In genomic region chr9:108347463-108348153, GRCh38 we compare ENCODE assay signal across 33 cellular contexts.
"Had no signal": no experiment of that assay in that cellular context is flagged by ENCODE, and none has a peak within 500 bp of the region (broad histone marks: within the 10 kb centered on the region; RNA-seq: fewer than 3 reads in every experiment).

No MANE protein-coding gene starts in this region.

- ATAC-seq: activated naive CD8-positive, alpha-beta T cell treated with anti-CD3 and anti-CD28 coated beads, Interleukin-2, amount 50 U/mL, for 24 hours; Right ventricle myocardium inferior had no signal

- H3K4me3 Mint-ChIP-seq: activated B cell treated with CpG ODN at 0.5 μM for 24 hours; activated CD4-positive, alpha-beta memory T cell treated with anti-CD3 and anti-CD28 coated beads for 36 hours; activated naive CD4-positive, alpha-beta T cell treated with anti-CD3 and anti-CD28 coated beads, Interleukin-2, amount 10 ng/mL, durations not matched to agents 7 days and 5 days; activated naive CD8-positive, alpha-beta T cell; activated naive CD8-positive, alpha-beta T cell treated with anti-CD3 and anti-CD28 coated beads, Interleukin-2, amount 50 U/mL, for 24 hours; central memory CD8-positive, alpha-beta T cell had no signal

- H3K27me3 ChIP-seq: brain microvascular endothelial cell had no signal

- H3K27me3 Mint-ChIP-seq: activated CD4-positive, alpha-beta memory T cell treated with anti-CD3 and anti-CD28 coated beads for 36 hours; activated naive CD4-positive, alpha-beta T cell treated with anti-CD3 and anti-CD28 coated beads, Interleukin-2, amount 10 ng/mL, durations not matched to agents 7 days and 5 days; activated naive CD8-positive, alpha-beta T cell; activated naive CD8-positive, alpha-beta T cell treated with anti-CD3 and anti-CD28 coated beads, Interleukin-2, amount 50 U/mL, for 24 hours; central memory CD8-positive, alpha-beta T cell had no signal

- H3K27ac Mint-ChIP-seq: activated B cell treated with CpG ODN at 0.5 μM for 24 hours; activated CD4-positive, alpha-beta memory T cell treated with anti-CD3 and anti-CD28 coated beads for 36 hours; activated naive CD4-positive, alpha-beta T cell treated with anti-CD3 and anti-CD28 coated beads, Interleukin-2, amount 10 ng/mL, durations not matched to agents 7 days and 5 days; activated naive CD8-positive, alpha-beta T cell; activated naive CD8-positive, alpha-beta T cell treated with anti-CD3 and anti-CD28 coated beads, Interleukin-2, amount 50 U/mL, for 24 hours had no signal

- H3K4me1 Mint-ChIP-seq: activated B cell treated with CpG ODN at 0.5 μM for 24 hours; activated naive CD4-positive, alpha-beta T cell treated with anti-CD3 and anti-CD28 coated beads, Interleukin-2, amount 10 ng/mL, durations not matched to agents 7 days and 5 days; activated naive CD8-positive, alpha-beta T cell treated with anti-CD3 and anti-CD28 coated beads, Interleukin-2, amount 50 U/mL, for 24 hours; central memory CD8-positive, alpha-beta T cell had no signal

- H3K27ac ChIP-seq: brain microvascular endothelial cell, PC-9, RWPE1, VCaP had no signal

- H3K36me3 Mint-ChIP-seq: activated CD4-positive, alpha-beta memory T cell treated with anti-CD3 and anti-CD28 coated beads for 36 hours; activated naive CD4-positive, alpha-beta T cell treated with anti-CD3 and anti-CD28 coated beads, Interleukin-2, amount 10 ng/mL, durations not matched to agents 7 days and 5 days; activated naive CD8-positive, alpha-beta T cell had no signal

- H3K4me3 ChIP-seq: PC-9 had no signal

- DNase-seq: activated B cell treated with CpG ODN at 0.5 μM for 24 hours; activated CD4-positive, alpha-beta memory T cell treated with anti-CD3 and anti-CD28 coated beads for 36 hours; activated CD4-positive, alpha-beta T cell treated with anti-CD3 and anti-CD28 coated beads for 4 hours; activated CD4-positive, alpha-beta T cell treated with anti-CD3 and anti-CD28 coated beads, Interleukin-2, amount 50 U/mL, for 1 hour; activated CD4-positive, CD25-positive, alpha-beta regulatory T cell treated with anti-CD3 and anti-CD28 coated beads, Interleukin-2, amount 50 U/mL, for 72 hours; activated CD8-positive, alpha-beta memory T cell treated with anti-CD3 and anti-CD28 coated beads, Interleukin-2, amount 50 U/mL, for 4 hours; activated effector memory CD4-positive, alpha-beta T cell treated with Interleukin-2 at 50 U/mL for 16 hours; activated naive CD4-positive, alpha-beta T cell treated with anti-CD3 and anti-CD28 coated beads, Interleukin-2, amount 10 ng/mL, durations not matched to agents 7 days and 5 days; activated naive CD8-positive, alpha-beta T cell treated with anti-CD3 and anti-CD28 coated beads, Interleukin-2, amount 50 U/mL, for 24 hours; activated T-cell treated with anti-CD3 and anti-CD28 coated beads for 4 hours; activated T-cell treated with anti-CD3 and anti-CD28 coated beads, Interleukin-2, amount 50 U/mL, for 48 hours; anterior cingulate cortex; brain microvascular endothelial cell; KBM-7; NCI-H1048; NCI-H1105 treated with DMSO at 0.1 percent for 48 hours; NCI-H1436; NCI-H1694; NCI-H1930; NCI-H2081 treated with DMSO at 0.1 percent for 48 hours; NCI-H510A; NCI-H526; NCI-H748 treated with DMSO at 0.1 percent for 48 hours; PC-9; SW 1271; T-helper 1 cell; T-helper 2 cell; T-helper 9 cell had no signal

- H3K36me3 ChIP-seq: brain microvascular endothelial cell had no signal
